ENCODE assay signal across 23 cellular contexts in the genomic region with DNA sequence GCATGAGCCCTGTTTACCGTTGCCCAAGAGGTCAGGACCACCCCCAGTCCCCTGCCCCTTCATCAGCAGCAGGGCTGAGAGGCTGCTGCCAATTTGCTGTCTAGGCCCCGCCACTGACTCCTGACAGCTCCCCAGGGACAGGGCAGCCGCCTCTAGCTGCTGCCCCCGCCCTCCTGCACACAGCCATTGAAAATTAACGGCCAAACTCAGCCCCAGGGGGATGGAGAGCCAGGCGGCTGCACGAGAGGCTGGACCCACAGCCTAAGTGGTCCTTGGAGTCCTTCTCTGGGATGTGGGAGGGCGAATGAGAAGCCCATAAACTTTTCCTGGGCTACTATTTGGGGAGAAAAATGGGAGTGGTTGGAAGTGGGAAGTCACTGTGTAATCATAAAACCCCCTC. TPM values are rescaled to one million over a fixed set of nuclear protein-coding genes. Genes with fewer than 3 reads are reported as not detected.
DNase-seq lines count a peak whose midpoint lies in the region; ATAC-seq and TF ChIP-seq lines count a peak whose summit lies in the region.
"Had no signal": no experiment of that assay in that cellular context is flagged by ENCODE, and none has a peak within 500 bp of the region (broad histone marks: within the 10 kb centered on the region; RNA-seq: fewer than 3 reads in every experiment).

No MANE protein-coding gene starts in this region.

- no peaks in the 10 kb centered on the region for H3K9me3 ChIP-seq in BE2C
- no peaks in the 10 kb centered on the region for H3K9me3 ChIP-seq in testis
- H3K9me3 ChIP-seq: breast epithelium, suprapubic skin had no signal

- H3K36me3 ChIP-seq in BE2C (no peaks in the 10 kb centered on the region), testis (ENCODE audit: low read depth, missing control alignments) (no peaks in the 10 kb centered on the region)
- H3K36me3 ChIP-seq: breast epithelium, suprapubic skin had no signal

- peak; percentile 90 for DNase-seq in BE2C
- DNase-seq in DMS79 treated with DMSO at 0.1 percent for 48 hours (lab: John Stamatoyannopoulos, UW) = peak; percentile 63
- DNase-seq in NCI-H1105 treated with DMSO at 0.1 percent for 48 hours (lab: John Stamatoyannopoulos, UW) = peak; percentile 6
- DNase-seq in NCI-H69 (lab: John Stamatoyannopoulos, UW) = peak; percentile 97
- no peak for DNase-seq in testis
- DNase-seq in nucleus accumbens (lab: John Stamatoyannopoulos, UW) = no peak
- no peak for DNase-seq in stimulated activated CD4-positive, alpha-beta T cell treated with anti-CD3 and anti-CD28 coated beads, Interleukin-2, amount 100 ng/mL, for 24 hours
- DNase-seq: ACHN; activated CD4-positive, alpha-beta memory T cell treated with anti-CD3 and anti-CD28 coated beads, Interleukin-2, amount 10 ng/mL, durations not matched to agents 7 days and 5 days; activated CD4-positive, CD25-positive, alpha-beta regulatory T cell; activated naive CD4-positive, alpha-beta T cell; effector memory CD4-positive, alpha-beta T cell; foreskin melanocyte; hippocampal formation; Kasumi-1; NCI-H510A treated with DMSO at 0.1 percent for 48 hours; T1000 had no signal

- WGBS in testis, 2 donors = 75 to 78% methylated on average over 7 to 8 of the region's 8 CpGs

- no peak overlapping the region for H3K27ac ChIP-seq in testis
- H3K27ac ChIP-seq: breast epithelium, C4-2B, suprapubic skin had no signal

- H3K4me3 ChIP-seq in BE2C (ENCODE audit: low read depth, low read length) = no peak overlapping the region
- no peak overlapping the region for H3K4me3 ChIP-seq in testis
- H3K4me3 ChIP-seq: breast epithelium, suprapubic skin had no signal

- H3K4me1 ChIP-seq in BE2C (peaks cover 3% of the 10 kb centered on the region; the same call in 1 of the 2 replicates), testis (no peaks in the 10 kb centered on the region)

- intact Hi-C loops in testis (cut with DNase I; ENCODE audit: low total_unique reads) = no loop called here

- ATAC-seq in HG02798 (IDR thresholded peaks at IDR 0.05; ENCODE audit: poor library complexity, unreplicated experiment) = no peak
- ATAC-seq: esophagus mucosa had no signal

- TF ChIP-seq POLR2A in testis (IDR thresholded peaks at IDR 0.05) = no peak

- TF ChIP-seq CTCF in BE2C (IDR thresholded peaks at IDR 0.05; ENCODE audit: low read depth, low read length) = no peak
- TF ChIP-seq CTCF in testis (IDR thresholded peaks at IDR 0.05) = no peak

- peaks cover 5% of the 10 kb centered on the region for H3K27me3 ChIP-seq in BE2C
- H3K27me3 ChIP-seq in testis = no peaks in the 10 kb centered on the region

RNA-seq across cellular contexts. Expression of gene FOXN4, which starts 4.6 kb away (rescaled TPM):
- polyA plus RNA-seq in BE2C (2012; ENCODE audit: insufficient read depth, insufficient read length, low read depth) = 0.73 TPM
- 1 to 10 TPM; 7.8 to 9.0 TPM for total RNA-seq in testis
- polyA plus RNA-seq in testis (ENCODE audit: insufficient read depth, low read depth, low replicate concordance) = 17.1 TPM
- total RNA-seq: activated CD4-positive, alpha-beta memory T cell treated with anti-CD3 and anti-CD28 coated beads, Interleukin-2, amount 10 ng/mL, durations not matched to agents 7 days and 5 days; breast epithelium; esophagus mucosa; mononuclear cell; suprapubic skin had no signal

RNA-seq across cellular contexts. Expression of gene MYO1H, which starts 43.2 kb away (rescaled TPM):
- polyA plus RNA-seq in BE2C (2012; ENCODE audit: insufficient read depth, insufficient read length, low read depth) = not detected
- 1 to 10 TPM; 1.7 to 3.7 TPM for total RNA-seq in testis
- polyA plus RNA-seq in testis (ENCODE audit: insufficient read depth, low read depth, low replicate concordance) = 2.9 TPM
- total RNA-seq: activated CD4-positive, alpha-beta memory T cell treated with anti-CD3 and anti-CD28 coated beads, Interleukin-2, amount 10 ng/mL, durations not matched to agents 7 days and 5 days had no signal

Comparison
In these comparisons a context has a peak if more than half of its experiments do, and no peak if none do; other contexts are left out.
1. DNase-seq: peak in BE2C (single experiment), DMS79 treated with DMSO at 0.1 percent for 48 hours (single experiment), NCI-H1105 treated with DMSO at 0.1 percent for 48 hours (single experiment) and NCI-H69 (single experiment); none in testis (single experiment), nucleus accumbens (0 of 56) and stimulated activated CD4-positive, alpha-beta T cell treated with anti-CD3 and anti-CD28 coated beads, Interleukin-2, amount 100 ng/mL, for 24 hours (0 of 2).